ENCODE assay signal across 14 cellular contexts in genomic region chr22:40965936-40966557, GRCh38. TPM values are rescaled to one million over a fixed set of nuclear protein-coding genes. Genes with fewer than 3 reads are reported as not detected.
DNase-seq lines count a peak whose midpoint lies in the region; ATAC-seq and TF ChIP-seq lines count a peak whose summit lies in the region.
"Had no signal": no experiment of that assay in that cellular context is flagged by ENCODE, and none has a peak within 500 bp of the region (broad histone marks: within the 10 kb centered on the region; RNA-seq: fewer than 3 reads in every experiment).

No MANE protein-coding gene starts in this region.

- H3K4me1 ChIP-seq in aorta (ENCODE audit: control insufficient read depth in 1 of 2, insufficient read depth in 2 of 2, low read length in 2 of 2), result no peaks in the 10 kb centered on the region
- H3K4me1 ChIP-seq: Peyer's patch had no signal

- ATAC-seq in natural killer cell, result no peak
- no peak for ATAC-seq in aorta (ENCODE audit: low FRiP score)
- ATAC-seq in GM18519 (IDR thresholded peaks at IDR 0.05; ENCODE audit: low FRiP score, unreplicated experiment), result no peak

- TF ChIP-seq CTCF in natural killer cell (IDR thresholded peaks at IDR 0.05), result no peak

- peaks cover 3 to 6% of the 10 kb centered on the region in 2 donors for H3K36me3 ChIP-seq in aorta (ENCODE audit: control insufficient read depth in 1 of 2, insufficient read depth in 2 of 2, low read length in 1 of 2)

- H3K27ac Mint-ChIP-seq in activated T-helper 1 cell treated with anti-CD3 and anti-CD28 coated beads, Interleukin-12 subunit alpha, Interleukin-12 subunit beta, Interleukin-2, Interleukin-4 antibody, amounts not matched to agents 30 ng/mL and 10 ng/mL and 1 ng/mL, durations not matched to agents 14 hours and 24 hours and 36 hours, result peak overlapping the region; percentile 56
- H3K27ac Mint-ChIP-seq in natural killer cell, result peak overlapping the region; percentile 33 to 57

- no peak overlapping the region for H3K4me3 Mint-ChIP-seq in activated T-helper 1 cell treated with anti-CD3 and anti-CD28 coated beads, Interleukin-12 subunit alpha, Interleukin-12 subunit beta, Interleukin-2, Interleukin-4 antibody, amounts not matched to agents 30 ng/mL and 10 ng/mL and 1 ng/mL, durations not matched to agents 14 hours and 24 hours and 36 hours
- no peak overlapping the region for H3K4me3 Mint-ChIP-seq in natural killer cell
- H3K4me3 Mint-ChIP-seq: CD4-positive, alpha-beta memory T cell had no signal

- H3K27me3 Mint-ChIP-seq in activated T-helper 1 cell treated with anti-CD3 and anti-CD28 coated beads, Interleukin-12 subunit alpha, Interleukin-12 subunit beta, Interleukin-2, Interleukin-4 antibody, amounts not matched to agents 30 ng/mL and 10 ng/mL and 1 ng/mL, durations not matched to agents 14 hours and 24 hours and 36 hours (ENCODE audit: insufficient read depth), result no peaks in the 10 kb centered on the region
- H3K27me3 Mint-ChIP-seq in natural killer cell (ENCODE audit: low read depth in 2 of 2), result no peaks in the 10 kb centered on the region
- H3K27me3 Mint-ChIP-seq: CD4-positive, alpha-beta memory T cell had no signal

- H3K9me3 ChIP-seq in aorta (ENCODE audit: control insufficient read depth, low read length), result no peaks in the 10 kb centered on the region
- H3K9me3 ChIP-seq: HAP-1, Peyer's patch had no signal

- peaks cover 34% of the 10 kb centered on the region for H3K36me3 Mint-ChIP-seq in activated T-helper 1 cell treated with anti-CD3 and anti-CD28 coated beads, Interleukin-12 subunit alpha, Interleukin-12 subunit beta, Interleukin-2, Interleukin-4 antibody, amounts not matched to agents 30 ng/mL and 10 ng/mL and 1 ng/mL, durations not matched to agents 14 hours and 24 hours and 36 hours (ENCODE audit: low read depth)
- peaks cover 14% of the 10 kb centered on the region for H3K36me3 Mint-ChIP-seq in natural killer cell

- intact Hi-C loops in activated T-helper 1 cell treated with anti-CD3 and anti-CD28 coated beads, Interleukin-12 subunit alpha, Interleukin-12 subunit beta, Interleukin-2, Interleukin-4 antibody, amounts not matched to agents 30 ng/mL and 10 ng/mL and 1 ng/mL, durations not matched to agents 14 hours and 24 hours and 36 hours (cut with micrococcal nuclease), result no loop called here
- intact Hi-C loops in natural killer cell (cut with micrococcal nuclease) (no loop called here), aorta (cut with DNase I) (no loop called here)

- H3K9me3 Mint-ChIP-seq in activated T-helper 1 cell treated with anti-CD3 and anti-CD28 coated beads, Interleukin-12 subunit alpha, Interleukin-12 subunit beta, Interleukin-2, Interleukin-4 antibody, amounts not matched to agents 30 ng/mL and 10 ng/mL and 1 ng/mL, durations not matched to agents 14 hours and 24 hours and 36 hours, result no peaks in the 10 kb centered on the region
- no peaks in the 10 kb centered on the region for H3K9me3 Mint-ChIP-seq in natural killer cell
- H3K9me3 Mint-ChIP-seq: CD4-positive, alpha-beta memory T cell had no signal

- 79 to 86% methylated on average over 8 of the region's 8 CpGs for WGBS in aorta, 2 donors

- H3K4me1 Mint-ChIP-seq in activated T-helper 1 cell treated with anti-CD3 and anti-CD28 coated beads, Interleukin-12 subunit alpha, Interleukin-12 subunit beta, Interleukin-2, Interleukin-4 antibody, amounts not matched to agents 30 ng/mL and 10 ng/mL and 1 ng/mL, durations not matched to agents 14 hours and 24 hours and 36 hours (ENCODE audit: low read depth), result peaks cover 13% of the 10 kb centered on the region
- peaks cover 4 to 11% of the 10 kb centered on the region in 2 donors for H3K4me1 Mint-ChIP-seq in natural killer cell

- in situ Hi-C loops in KBM-7 (cut with MboI; ENCODE audit: low pct_unique_long_range_greater_than_20kb, low sequenced_read_pairs), result no loop called here

- H3K27me3 ChIP-seq in aorta (ENCODE audit: control insufficient read depth in 1 of 2, insufficient read depth in 2 of 2, low read length in 1 of 2), result no peaks in the 10 kb centered on the region
- H3K27me3 ChIP-seq: Peyer's patch had no signal

- peak; percentile 46 for DNase-seq in CD1c-positive myeloid dendritic cell (ENCODE audit: extremely low spot score)
- DNase-seq in KBM-7, result peak; percentile 20
- no peak for DNase-seq in activated T-helper 1 cell treated with anti-CD3 and anti-CD28 coated beads, Interleukin-12 subunit alpha, Interleukin-12 subunit beta, Interleukin-2, Interleukin-4 antibody, amounts not matched to agents 30 ng/mL and 10 ng/mL and 1 ng/mL, durations not matched to agents 14 hours and 24 hours and 36 hours (ENCODE audit: low spot score)
- DNase-seq in natural killer cell, result no peak
- no peak for DNase-seq in NCI-H187 treated with DMSO at 0.1 percent for 48 hours (lab: John Stamatoyannopoulos, UW)
- DNase-seq in aorta, result no peak
- DNase-seq: anterior cingulate cortex, islet precursor cell, NCI-H345, right cardiac atrium had no signal

- no peak overlapping the region for H3K27ac ChIP-seq in aorta (ENCODE audit: low read depth in 1 of 2, low read length in 2 of 2)
- H3K27ac ChIP-seq: Peyer's patch had no signal

- H3K4me3 ChIP-seq in aorta (ENCODE audit: low read length in 2 of 2), result no peak overlapping the region
- H3K4me3 ChIP-seq: HAP-1, Peyer's patch had no signal

RNA-seq across cellular contexts. Expression of gene RBX1, which starts 14.9 kb away (rescaled TPM):
- 90.9 and 94.4 TPM in 2 replicates for total RNA-seq in activated T-helper 1 cell treated with anti-CD3 and anti-CD28 coated beads, Interleukin-12 subunit alpha, Interleukin-12 subunit beta, Interleukin-2, Interleukin-4 antibody, amounts not matched to agents 30 ng/mL and 10 ng/mL and 1 ng/mL, durations not matched to agents 14 hours and 24 hours and 36 hours
- total RNA-seq in natural killer cell (10 to 100 TPM; 27.1 to 34.3 (median 28.5) TPM), aorta (10 to 100 TPM; 36.2 to 40.8 TPM)
- polyA plus RNA-seq in aorta, result 100 to 1,000 TPM in 1 of 2 donors, 10 to 100 TPM in 1; 59.5 to 102 TPM

Comparison
In these comparisons a context has a peak if more than half of its experiments do, and no peak if none do; other contexts are left out.
1. DNase-seq: peak in CD1c-positive myeloid dendritic cell (single experiment) and KBM-7 (single experiment); none in activated T-helper 1 cell treated with anti-CD3 and anti-CD28 coated beads, Interleukin-12 subunit alpha, Interleukin-12 subunit beta, Interleukin-2, Interleukin-4 antibody, amounts not matched to agents 30 ng/mL and 10 ng/mL and 1 ng/mL, durations not matched to agents 14 hours and 24 hours and 36 hours (single experiment), natural killer cell (single experiment), NCI-H187 treated with DMSO at 0.1 percent for 48 hours (single experiment) and aorta (0 of 2).